Comparison of ENCODE assay signal across 9 cellular contexts in the genomic region with DNA sequence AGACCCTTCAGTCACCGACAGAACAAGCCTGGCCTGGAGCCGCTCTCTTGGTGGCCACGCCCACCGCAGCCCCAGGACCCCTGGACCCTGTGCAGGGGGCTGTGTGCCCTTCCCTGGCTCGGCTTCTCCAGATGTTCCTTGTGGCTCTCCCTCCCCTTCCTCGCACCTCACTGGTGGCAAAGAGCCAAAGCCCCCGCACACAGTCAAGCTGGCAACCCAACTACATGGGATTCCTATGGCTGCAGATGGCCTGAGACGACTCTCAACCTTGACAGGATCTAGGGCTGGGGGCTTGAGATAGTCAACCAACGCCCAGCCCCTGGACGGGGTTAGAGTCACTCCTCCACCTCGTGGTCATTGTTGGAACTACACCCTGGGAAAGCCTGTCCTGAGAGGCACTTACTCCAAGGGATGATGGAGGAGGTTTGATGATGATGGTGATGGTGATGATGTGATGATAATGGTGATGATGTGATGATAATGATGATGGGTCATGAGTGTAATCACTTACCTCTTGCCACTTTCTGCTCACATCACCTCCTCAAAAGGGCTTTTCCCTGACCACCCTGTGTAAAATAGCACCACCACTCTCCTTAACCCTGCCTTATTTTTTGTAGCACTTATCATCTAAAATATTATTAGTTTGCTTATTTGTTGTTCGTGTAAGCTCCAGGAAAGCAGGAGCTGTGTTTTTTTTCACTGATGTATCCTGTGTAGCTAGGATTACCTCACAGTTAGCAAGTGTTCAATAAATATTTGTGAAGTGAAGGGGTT.
DNase-seq lines count a peak whose midpoint lies in the region; ATAC-seq, FAIRE-seq and TF ChIP-seq lines count a peak whose summit lies in the region.
"Had no signal": no experiment of that assay in that cellular context is flagged by ENCODE, and none has a peak within 500 bp of the region (broad histone marks: within the 10 kb centered on the region; RNA-seq: fewer than 3 reads in every experiment).

No MANE protein-coding gene starts in this region.

- TF ChIP-seq POLR2A in GM12891 (IDR thresholded peaks at IDR 0.05; ENCODE audit: low read depth, low read length) = no peak

- no peak overlapping the region for H3K27ac Mint-ChIP-seq in naive thymus-derived CD8-positive, alpha-beta T cell

- no peak overlapping the region for H3K4me3 ChIP-seq in AG04450 (ENCODE audit: low read depth, low read length)
- H3K4me3 ChIP-seq in esophagus (ENCODE audit: low read depth in 1 of 2, low read length in 2 of 2) = no peak overlapping the region
- no peak overlapping the region for H3K4me3 ChIP-seq in thoracic aorta
- H3K4me3 ChIP-seq: HAP-1 had no signal

- H3K27me3 ChIP-seq in AG04450 (ENCODE audit: control insufficient read depth, insufficient read depth, low read length) = no peaks in the 10 kb centered on the region
- H3K27me3 ChIP-seq in esophagus (ENCODE audit: control insufficient read depth in 1 of 2, insufficient read depth in 2 of 2, low read length in 2 of 2) = no peaks in the 10 kb centered on the region
- H3K27me3 ChIP-seq in thoracic aorta (replicated peaks; ENCODE audit: insufficient read depth) = no peaks in the 10 kb centered on the region

- H3K36me3 Mint-ChIP-seq in naive thymus-derived CD8-positive, alpha-beta T cell = peaks cover 0 to 9% (median 2%) of the 10 kb centered on the region in 3 donors

- FAIRE-seq in GM12891 (lab: Jason Lieb, UNC) = peak; percentile 71

- WGBS in esophagus, 2 donors = 7 to 14% methylated on average over 12 of the region's 12 CpGs

- CTCF ChIA-PET in AG04450 (lab: Charles Lee) = interaction anchor here (0.6 to 2.3 kb wide), 5 partner anchors 24 to 1149 kb away, joined by 3 to 11 read pairs (median 4); no protein-coding TSS in a partner anchor

- peaks cover 3 to 5% of the 10 kb centered on the region in 2 donors for H3K4me1 ChIP-seq in esophagus (ENCODE audit: control insufficient read depth in 2 of 2, insufficient read depth in 2 of 2, low read length in 1 of 2)
- H3K4me1 ChIP-seq in thoracic aorta (ENCODE audit: control insufficient read depth in 1 of 2, low read depth in 2 of 2) = peaks cover 0 to 4% of the 10 kb centered on the region in 2 donors
- H3K4me1 ChIP-seq: HAP-1 had no signal

- peak; percentile 83 for TF ChIP-seq CTCF in AG04450 (IDR thresholded peaks at IDR 0.05; ENCODE audit: low read depth, low read length)
- peak; percentile 87 for TF ChIP-seq CTCF in thoracic aorta (IDR thresholded peaks at IDR 0.05)

- DNase-seq in AG04450 (ENCODE audit: low read depth, low spot score) (peak; percentile 8), GM12891 (ENCODE audit: insufficient read length, low spot score) (peak; percentile 65), NCI-H510A treated with DMSO at 0.1 percent for 48 hours (lab: John Stamatoyannopoulos, UW) (peak; percentile 56), thoracic aorta (ENCODE audit: low spot score) (peak; percentile 11)
- DNase-seq in activated CD8-positive, alpha-beta memory T cell treated with anti-CD3 and anti-CD28 coated beads for 48 hours (ENCODE audit: low read depth in 2 of 3, low spot score in 2 of 3) = peak in 2 of 3 experiments; percentile 27 to 41
- peak; percentile 10 to 67 (median 32) for DNase-seq in naive thymus-derived CD8-positive, alpha-beta T cell

- no peaks in the 10 kb centered on the region for H3K9me3 ChIP-seq in AG04450 (ENCODE audit: control insufficient read depth, insufficient read depth, low read length)
- peaks cover 0 to 3% of the 10 kb centered on the region in 2 donors for H3K9me3 ChIP-seq in esophagus (ENCODE audit: control insufficient read depth in 2 of 2, insufficient read depth in 1 of 2, low read depth in 1 of 2, low read length in 1 of 2)
- no peaks in the 10 kb centered on the region for H3K9me3 ChIP-seq in thoracic aorta
- H3K9me3 ChIP-seq: HAP-1 had no signal

- H3K27ac ChIP-seq in AG04450 (ENCODE audit: low read depth, low read length) = no peak overlapping the region
- peak overlapping the region; percentile 42 to 54 for H3K27ac ChIP-seq in esophagus (ENCODE audit: low read depth in 2 of 2, low read length in 1 of 2)
- no peak overlapping the region for H3K27ac ChIP-seq in thoracic aorta

- H3K36me3 ChIP-seq in esophagus (ENCODE audit: control insufficient read depth in 2 of 2, insufficient read depth in 2 of 2, low read length in 1 of 2) (no peaks in the 10 kb centered on the region), thoracic aorta (no peaks in the 10 kb centered on the region)
- H3K36me3 ChIP-seq: HAP-1 had no signal

- peaks cover 30 to 63% (median 37%) of the 10 kb centered on the region in 5 donors for H3K27me3 Mint-ChIP-seq in naive thymus-derived CD8-positive, alpha-beta T cell

- no peak overlapping the region for H3K4me3 Mint-ChIP-seq in naive thymus-derived CD8-positive, alpha-beta T cell

- POLR2A ChIA-PET in AG04450 (lab: Yijun Ruan, JAX) = no interaction called here
- POLR2A ChIA-PET in naive thymus-derived CD8-positive, alpha-beta T cell (lab: Charles Lee) = no interaction called here

- ATAC-seq in naive thymus-derived CD8-positive, alpha-beta T cell = peak in 1 of 2 donors; percentile 40
- no peak for ATAC-seq in thoracic aorta (ENCODE audit: insufficient number of reproducible peaks, low FRiP score, low read depth)
- no peak for ATAC-seq in GM18873 (IDR thresholded peaks at IDR 0.05; ENCODE audit: low FRiP score, unreplicated experiment)

- peaks cover 0 to 12% (median 0%) of the 10 kb centered on the region in 9 donors for H3K9me3 Mint-ChIP-seq in naive thymus-derived CD8-positive, alpha-beta T cell

- no peaks in the 10 kb centered on the region for H3K4me1 Mint-ChIP-seq in naive thymus-derived CD8-positive, alpha-beta T cell

TF ChIP-seq in GM12891, 5 proteins besides CTCF, POLR2A, EP300 and RAD21:
- TF ChIP-seq SPI1 (IDR thresholded peaks at IDR 0.05; ENCODE audit: low read depth, low read length) = no peak
- TF ChIP-seq POU2F2 (IDR thresholded peaks at IDR 0.05; ENCODE audit: low read depth, low read length) = no peak; the same call in 1 of the 2 replicates
- no peak for TF ChIP-seq TAF1 (IDR thresholded peaks at IDR 0.05; ENCODE audit: low read depth, low read length)
- TF ChIP-seq PAX5 (IDR thresholded peaks at IDR 0.05; ENCODE audit: insufficient read depth, low read length, severe bottlenecking) = no peak
- no peak for TF ChIP-seq POLR2AphosphoS5 (IDR thresholded peaks at IDR 0.05; ENCODE audit: low read depth, low read length)

Comparison
In these comparisons a context has a peak if more than half of its experiments do, and no peak if none do; other contexts are left out.
1. DNase-seq: peak in every context shown above with its lines; median percentile 65 in GM12891; 56 in NCI-H510A treated with DMSO at 0.1 percent for 48 hours; 34 in activated CD8-positive, alpha-beta memory T cell treated with anti-CD3 and anti-CD28 coated beads for 48 hours; 32 in naive thymus-derived CD8-positive, alpha-beta T cell; 11 in thoracic aorta; 8 in AG04450.
2. H3K27ac ChIP-seq: peak in esophagus (2 of 2); none in AG04450 (single experiment) and thoracic aorta (0 of 2).